19 cellular contexts compared by ENCODE assay signal in the genomic region with DNA sequence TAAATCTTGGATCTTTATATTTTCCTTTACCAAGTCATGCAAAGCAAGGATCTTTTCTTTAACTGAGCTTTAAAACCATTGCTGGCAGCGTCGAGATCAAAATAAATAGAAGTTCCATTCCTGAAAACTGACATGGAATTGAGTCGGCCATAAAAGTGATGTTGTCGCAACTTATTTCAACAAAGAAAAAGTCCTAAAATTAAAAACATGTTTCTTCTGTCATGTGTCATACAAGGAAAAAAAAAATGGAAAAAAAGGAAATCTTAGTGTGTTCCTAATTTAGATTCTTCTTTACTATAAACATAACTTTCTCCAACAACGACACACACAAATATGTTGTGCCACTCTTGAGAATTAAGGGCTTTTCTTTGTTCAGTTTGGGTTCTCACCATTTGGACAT. TPM values are rescaled to one million over a fixed set of nuclear protein-coding genes. Genes with fewer than 3 reads are reported as not detected.
"Had no signal": no experiment of that assay in that cellular context is flagged by ENCODE, and none has a peak within 500 bp of the region (broad histone marks: within the 10 kb centered on the region; RNA-seq: fewer than 3 reads in every experiment).

No MANE protein-coding gene starts in this region.

- H3K4me3 ChIP-seq: lung had no signal

- DNase-seq: activated CD8-positive, alpha-beta memory T cell treated with anti-CD3 and anti-CD28 coated beads, Interleukin-2, amount 50 U/mL, for 48 hours; erythroblast; glutamatergic neuron; occipital lobe; psoas muscle; stimulated activated CD4-positive, alpha-beta T cell treated with anti-CD3 and anti-CD28 coated beads, Interleukin-4, amount 100 ng/mL, for 1 hour; testis; upper lobe of right lung had no signal

- H3K27ac ChIP-seq: upper lobe of right lung, WERI-Rb-1 had no signal

- H3K27me3 Mint-ChIP-seq: brain; central memory CD8-positive, alpha-beta T cell; dendritic cell treated with granulocyte-macrophage colony-stimulating factor and Interleukin-4, amounts not matched to agents 40 ng/mL and 50 ng/mL, for 4 days; stimulated activated naive CD8-positive, alpha-beta T cell treated with anti-CD3 and anti-CD28 coated beads, Interleukin-15, Interleukin-2, amounts not matched to agents 100 ng/mL and 50 ng/mL, for 24 hours; T-cell had no signal

- H3K9me3 Mint-ChIP-seq: brain, nephron had no signal

- H3K4me1 ChIP-seq: psoas muscle, testis, upper lobe of right lung had no signal

- H3K27ac Mint-ChIP-seq: activated CD4-positive, alpha-beta T cell treated with anti-CD3 and anti-CD28 coated beads for 36 hours; activated CD8-positive, alpha-beta T cell treated with anti-CD3 and anti-CD28 coated beads, Interleukin-2, amount 10 ng/mL, durations not matched to agents 7 days and 5 days; dendritic cell treated with granulocyte-macrophage colony-stimulating factor and Interleukin-4, amounts not matched to agents 40 ng/mL and 50 ng/mL, for 4 days; nephron; stimulated activated naive CD8-positive, alpha-beta T cell treated with anti-CD3 and anti-CD28 coated beads, Interleukin-15, Interleukin-2, amounts not matched to agents 100 ng/mL and 50 ng/mL, for 24 hours had no signal

- H3K27me3 ChIP-seq: testis, upper lobe of right lung had no signal

- H3K36me3 ChIP-seq: upper lobe of right lung, WERI-Rb-1 had no signal

- H3K9me3 ChIP-seq: psoas muscle, testis, upper lobe of right lung had no signal

- H3K36me3 Mint-ChIP-seq: brain, T-cell had no signal

- H3K4me1 Mint-ChIP-seq: central memory CD8-positive, alpha-beta T cell had no signal

- H3K4me3 Mint-ChIP-seq: activated CD4-positive, alpha-beta T cell treated with anti-CD3 and anti-CD28 coated beads for 36 hours; activated naive CD4-positive, alpha-beta T cell treated with anti-CD3 and anti-CD28 coated beads, Interleukin-2, amount 10 ng/mL, durations not matched to agents 7 days and 5 days; dendritic cell treated with granulocyte-macrophage colony-stimulating factor and Interleukin-4, amounts not matched to agents 40 ng/mL and 50 ng/mL, for 4 days had no signal

RNA-seq across cellular contexts. Expression of a gene that starts 34.9 kb away (rescaled TPM):
- total RNA-seq: activated CD8-positive, alpha-beta T cell treated with anti-CD3 and anti-CD28 coated beads, Interleukin-2, amount 10 ng/mL, durations not matched to agents 7 days and 5 days had no signal
